In genomic region chr11:13339196-13340153, GRCh38 we compare ENCODE assay signal across 8 cellular contexts.
DNase-seq lines count a peak whose midpoint lies in the region; ATAC-seq and TF ChIP-seq lines count a peak whose summit lies in the region.

No MANE protein-coding gene starts in this region.

- no peak for TF ChIP-seq CTCF in CD8-positive, alpha-beta T cell (IDR thresholded peaks at IDR 0.05)
- TF ChIP-seq CTCF in adrenal gland (IDR thresholded peaks at IDR 0.05) = no peak

- H3K27me3 Mint-ChIP-seq in CD8-positive, alpha-beta T cell (ENCODE audit: low read depth) = no peaks in the 10 kb centered on the region

- H3K4me1 ChIP-seq in CD8-positive, alpha-beta T cell (ENCODE audit: insufficient read depth, low read length) = peaks cover 33% of the 10 kb centered on the region
- H3K4me1 ChIP-seq in adrenal gland (replicated peaks in 1 of 2) = peaks cover 15 to 34% of the 10 kb centered on the region in 2 donors

- intact Hi-C loops in CD8-positive, alpha-beta T cell (cut with DNase I, micrococcal nuclease) = loop anchor here in 1 of 2 experiments (5.0 kb wide), 1 partner anchor 1007 kb away; no protein-coding TSS in a partner anchor
- intact Hi-C loops in adrenal gland (cut with DNase I) = loop anchor here (5.0 kb wide), 1 partner anchor 127 kb away; no protein-coding TSS in a partner anchor

- H3K4me3 ChIP-seq in CD8-positive, alpha-beta T cell (ENCODE audit: low read depth, low read length) = no peak overlapping the region
- no peak overlapping the region for H3K4me3 ChIP-seq in adrenal gland

- no peaks in the 10 kb centered on the region for H3K36me3 ChIP-seq in CD8-positive, alpha-beta T cell (ENCODE audit: insufficient read depth, low read length)
- H3K36me3 ChIP-seq in adrenal gland (replicated peaks in 1 of 2) = no peaks in the 10 kb centered on the region

- H3K4me3 Mint-ChIP-seq in CD8-positive, alpha-beta T cell = peak overlapping the region; percentile 23

- ATAC-seq in CD8-positive, alpha-beta T cell = peak; percentile 56
- ATAC-seq in left lobe of liver (peak; percentile 75), HG03521 (IDR thresholded peaks at IDR 0.05; ENCODE audit: unreplicated experiment) (no peak), HG03025 (IDR thresholded peaks at IDR 0.05; ENCODE audit: low FRiP score, unreplicated experiment) (no peak)

- no peaks in the 10 kb centered on the region for H3K27me3 ChIP-seq in CD8-positive, alpha-beta T cell (ENCODE audit: insufficient read depth, low read length)
- H3K27me3 ChIP-seq in adrenal gland = no peaks in the 10 kb centered on the region

- CTCF ChIA-PET in CD8-positive, alpha-beta T cell (lab: Charles Lee) = interaction anchor here (1.0 to 4.9 kb wide), 5 partner anchors 14 to 376 kb away, joined by 3 to 27 read pairs (median 4); no protein-coding TSS in a partner anchor

- no peaks in the 10 kb centered on the region for H3K9me3 Mint-ChIP-seq in CD8-positive, alpha-beta T cell

- DNase-seq in CD8-positive, alpha-beta T cell = peak in 1 of 7 experiments; percentile 33
- DNase-seq in HT1080 (ENCODE audit: low read depth) (peak; percentile 96), adrenal gland (peak in 5 of 7 donors; percentile 39 to 52 (median 48)), left lobe of liver (ENCODE audit: low spot score) (peak; percentile 87), NCI-H1417 treated with DMSO at 0.1 percent for 48 hours (lab: John Stamatoyannopoulos, UW) (no peak)
- DNase-seq in stimulated activated CD4-positive, alpha-beta T cell treated with anti-CD3 and anti-CD28 coated beads, Interleukin-4, amount 100 ng/mL, for 1 hour = no peak

- 49 to 62% (median 54%) methylated on average over 11 of the region's 11 CpGs for WGBS in adrenal gland, 4 donors

- peaks cover 71% of the 10 kb centered on the region for H3K4me1 Mint-ChIP-seq in CD8-positive, alpha-beta T cell (ENCODE audit: low read depth)

- no peaks in the 10 kb centered on the region for H3K9me3 ChIP-seq in CD8-positive, alpha-beta T cell (ENCODE audit: low read length)
- no peaks in the 10 kb centered on the region for H3K9me3 ChIP-seq in adrenal gland (replicated peaks in 1 of 3)

- TF ChIP-seq POLR2A in adrenal gland (IDR thresholded peaks at IDR 0.05) = no peak

- H3K27ac ChIP-seq in CD8-positive, alpha-beta T cell (ENCODE audit: low read depth, low read length) = no peak overlapping the region
- peak overlapping the region in 3 of 5 donors; percentile 81 to 89 (median 87) for H3K27ac ChIP-seq in adrenal gland

- POLR2A ChIA-PET in CD8-positive, alpha-beta T cell (lab: Charles Lee) = no interaction called here

- peaks cover 24% of the 10 kb centered on the region for H3K36me3 Mint-ChIP-seq in CD8-positive, alpha-beta T cell

- H3K27ac Mint-ChIP-seq in CD8-positive, alpha-beta T cell = peak overlapping the region; percentile 66

Comparison
In these comparisons a context has a peak if more than half of its experiments do, and no peak if none do; other contexts are left out.
1. ATAC-seq: peak in CD8-positive, alpha-beta T cell (single experiment) and left lobe of liver (single experiment); none in HG03521 (single experiment) and HG03025 (single experiment).
2. DNase-seq: peak in HT1080 (single experiment), adrenal gland (5 of 7) and left lobe of liver (single experiment); none in NCI-H1417 treated with DMSO at 0.1 percent for 48 hours (single experiment) and stimulated activated CD4-positive, alpha-beta T cell treated with anti-CD3 and anti-CD28 coated beads, Interleukin-4, amount 100 ng/mL, for 1 hour (single experiment).